In genomic region chr4:99483636-99484035, GRCh38 we compare ENCODE assay signal across 22 cellular contexts. TPM values are rescaled to one million over a fixed set of nuclear protein-coding genes. Genes with fewer than 3 reads are reported as not detected.
DNase-seq lines count a peak whose midpoint lies in the region; ATAC-seq, FAIRE-seq and TF ChIP-seq lines count a peak whose summit lies in the region.
"Had no signal": no experiment of that assay in that cellular context is flagged by ENCODE, and none has a peak within 500 bp of the region (broad histone marks: within the 10 kb centered on the region; RNA-seq: fewer than 3 reads in every experiment).

No MANE protein-coding gene starts in this region.

- H3K27me3 ChIP-seq in bronchial epithelial cell (ENCODE audit: control insufficient read depth, insufficient read depth, low read length) = no peaks in the 10 kb centered on the region
- H3K27me3 ChIP-seq: BLaER1 treated with 17β-estradiol and CSF1 and Interleukin-3, amounts not matched to agents 10 nM and 100 nM; Peyer's patch had no signal

- DNase-seq in LHCN-M2 (ENCODE audit: low read depth) = peak; percentile 6
- peak; percentile 47 for DNase-seq in bronchial epithelial cell (ENCODE audit: low read depth)
- DNase-seq in fibroblast of mammary gland (ENCODE audit: low read depth) = peak; percentile 25
- DNase-seq in non-pigmented ciliary epithelial cell (ENCODE audit: low read depth) = peak; percentile 10
- DNase-seq in cortex of kidney (lab: John Stamatoyannopoulos, UW) = no peak
- no peak for DNase-seq in GM12892 (ENCODE audit: insufficient read length)
- no peak for DNase-seq in NCI-H69 (lab: John Stamatoyannopoulos, UW)
- DNase-seq: ACHN; CD4-positive, alpha-beta memory T cell; EL; NCI-H1092; NCI-H146; NCI-H2029; NCI-H345; NCI-H524; NCI-H82; Peyer's patch had no signal

- no peak for TF ChIP-seq POLR2A in GM12892 (IDR thresholded peaks at IDR 0.05; ENCODE audit: low read depth, low read length)

- H3K4me3 ChIP-seq in bronchial epithelial cell (ENCODE audit: low read depth, low read length) = no peak overlapping the region
- H3K4me3 ChIP-seq in fibroblast of mammary gland (ENCODE audit: control insufficient read depth, low read depth, low read length) = no peak overlapping the region
- H3K4me3 ChIP-seq: BLaER1 treated with 17β-estradiol and CSF1 and Interleukin-3, amounts not matched to agents 10 nM and 100 nM; GM23338; HAP-1; K562; Peyer's patch had no signal

- no peak for ATAC-seq in GM21529 (IDR thresholded peaks at IDR 0.05; ENCODE audit: unreplicated experiment)
- ATAC-seq: GM23338, K562 had no signal

- H3K36me3 ChIP-seq in bronchial epithelial cell (ENCODE audit: control insufficient read depth, insufficient read depth, low read length) = no peaks in the 10 kb centered on the region
- H3K36me3 ChIP-seq: BLaER1 treated with 17β-estradiol and CSF1 and Interleukin-3, amounts not matched to agents 10 nM and 100 nM; HAP-1; Peyer's patch had no signal

- FAIRE-seq in bronchial epithelial cell (lab: Jason Lieb, UNC) = no peak
- no peak for FAIRE-seq in GM12892 (lab: Jason Lieb, UNC)
- FAIRE-seq: K562 had no signal

- TF ChIP-seq CTCF in bronchial epithelial cell (IDR thresholded peaks at IDR 0.05; ENCODE audit: insufficient read depth, low read length, severe bottlenecking) (no peak), fibroblast of mammary gland (conservative IDR thresholded peaks at IDR 0.05; ENCODE audit: control insufficient read depth, insufficient read depth, low read depth, low read length) (no peak)

RNA-seq across cellular contexts. Expression of gene C4orf17, which starts 27.2 kb away (rescaled TPM):
- total RNA-seq in LHCN-M2 (2014; rRNA removed) (not detected in 2 replicates), bronchial epithelial cell (not detected in 2 replicates)
- not detected for polyA plus RNA-seq in LHCN-M2 (2012)
- polyA plus RNA-seq in GM12892 (2012; ENCODE audit: missing spikeins) = not detected
- total RNA-seq: CD4-positive, alpha-beta memory T cell; GM23338; K562; Peyer's patch had no signal
- polyA plus RNA-seq: CD4-positive, alpha-beta memory T cell; GM23338; K562 had no signal

RNA-seq across cellular contexts. Expression of gene ADH7, which starts 48.5 kb away (rescaled TPM):
- total RNA-seq in LHCN-M2 (2014; rRNA removed) (not detected in 2 replicates), bronchial epithelial cell (8.4 and 31.2 TPM in 2 replicates)
- polyA plus RNA-seq in LHCN-M2 (2012) = not detected
- polyA plus RNA-seq in GM12892 (2012; ENCODE audit: missing spikeins) = not detected
- total RNA-seq: CD4-positive, alpha-beta memory T cell; GM23338; K562; Peyer's patch had no signal
- polyA plus RNA-seq: CD4-positive, alpha-beta memory T cell; GM23338; K562 had no signal

Comparison
In these comparisons a context has a peak if more than half of its experiments do, and no peak if none do; other contexts are left out.
1. DNase-seq: peak in LHCN-M2 (single experiment), bronchial epithelial cell (single experiment), fibroblast of mammary gland (single experiment) and non-pigmented ciliary epithelial cell (single experiment); none in cortex of kidney (single experiment), GM12892 (single experiment) and NCI-H69 (single experiment).